Comparison of ENCODE assay signal across 8 cellular contexts in the genomic region with DNA sequence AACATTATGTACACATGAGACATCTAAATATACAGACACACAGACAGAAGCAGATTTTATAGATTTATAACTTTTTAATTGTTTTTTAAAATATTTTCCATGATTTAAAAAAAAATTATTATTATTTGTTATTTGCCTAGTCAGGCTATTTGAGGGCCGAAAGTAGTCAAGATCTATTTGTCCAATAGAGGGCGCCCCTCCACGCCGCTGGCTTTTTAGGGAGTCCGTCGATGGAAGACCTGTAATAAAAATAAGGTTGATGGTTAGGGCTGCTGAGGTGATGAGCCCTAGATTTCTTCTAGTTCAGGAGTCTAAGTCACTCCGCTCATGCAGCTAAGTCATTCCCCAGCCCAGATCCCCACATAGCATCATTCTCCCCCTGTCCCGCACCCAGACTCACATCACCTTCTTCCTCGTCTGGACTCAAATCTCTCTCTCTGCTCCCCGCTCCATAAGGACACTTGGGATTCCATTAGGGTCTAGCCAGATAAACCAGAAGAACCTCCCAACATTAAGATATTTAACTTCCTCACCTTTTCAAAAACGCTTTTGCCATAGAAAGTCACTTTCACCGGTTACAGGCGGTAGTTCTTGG. TPM values are rescaled to one million over a fixed set of nuclear protein-coding genes. Genes with fewer than 3 reads are reported as not detected.
DNase-seq lines count a peak whose midpoint lies in the region; ATAC-seq, FAIRE-seq and TF ChIP-seq lines count a peak whose summit lies in the region.

No MANE protein-coding gene starts in this region.

- 24% methylated on average over 13 of the region's 13 CpGs for WGBS in K562 (ENCODE audit: insufficient coverage, low coverage, missing lambda C conversion rate)

- peak; percentile 72 to 78 (median 72) for TF ChIP-seq CTCF in K562 (IDR thresholded peaks at IDR 0.05 in 2 of 3, conservative IDR thresholded peaks at IDR 0.05 in 1 of 3; ENCODE audit: insufficient read depth in 2 of 3, low read depth in 1 of 3, low read length in 3 of 3)
- peak; percentile 56 to 67 for TF ChIP-seq CTCF in left lung (IDR thresholded peaks at IDR 0.05)
- TF ChIP-seq CTCF in mesothelial cell of epicardium (IDR thresholded peaks at IDR 0.05; ENCODE audit: unreplicated experiment), result no peak

- ATAC-seq in K562, result peak; percentile 69
- peak; percentile 70 for ATAC-seq in left lung

- H3K36me3 Mint-ChIP-seq in mesothelial cell of epicardium, result no peaks in the 10 kb centered on the region

- CTCF ChIA-PET in K562 (lab: Yijun Ruan, JAX; ENCODE audit: low intra/inter-chr PET ratio), result interaction anchor here (0.6 to 1.8 kb wide), 8 partner anchors 27 to 1523 kb away, joined by 3 to 10 read pairs (median 4); no protein-coding TSS in a partner anchor

- peak; percentile 89 for DNase-seq in CD1c-positive myeloid dendritic cell (ENCODE audit: extremely low spot score)
- peak in 46 of 76 experiments; percentile 6 to 70 (median 32) for DNase-seq in HUDEP-2 (lab: John Stamatoyannopoulos, UW; ENCODE audit: unreplicated experiment in 76 of 76)
- DNase-seq in K562 (ENCODE audit: extremely low read depth in 1 of 4, low spot score in 3 of 4), result peak; percentile 44 to 76 (median 48)
- DNase-seq in left lung, result peak; percentile 66 to 89
- peak; percentile 88 for DNase-seq in stimulated activated CD8-positive, alpha-beta memory T cell treated with anti-CD3 and anti-CD28 coated beads, Interleukin-4, amount 100 ng/mL, for 48 hours
- DNase-seq in mesothelial cell of epicardium (ENCODE audit: low spot score in 2 of 2, unreplicated experiment in 2 of 2), result no peak
- no peak for DNase-seq in NCI-H2107 treated with DMSO at 0.1 percent for 48 hours (lab: John Stamatoyannopoulos, UW; ENCODE audit: unreplicated experiment)

- no peak overlapping the region for H3K9ac ChIP-seq in K562 (ENCODE audit: insufficient read depth in 1 of 2, low read depth in 2 of 2, low read length in 2 of 2)

- TF ChIP-seq EP300 in K562 (IDR thresholded peaks at IDR 0.05; ENCODE audit: low read length), result no peak

- TF ChIP-seq RAD21 in K562 (CRISPR knock-in tag; conservative IDR thresholded peaks at IDR 0.05 in 1 of 2, IDR thresholded peaks at IDR 0.05 in 1 of 2), result peak; percentile 39 to 45

- no peak overlapping the region for H3K27ac ChIP-seq in K562 (ENCODE audit: extremely low read depth, low read depth, low read length)
- no peak overlapping the region for H3K27ac ChIP-seq in left lung

- H3K9me3 Mint-ChIP-seq in mesothelial cell of epicardium, result peaks cover 60% of the 10 kb centered on the region

- no peaks in the 10 kb centered on the region for H3K9me3 ChIP-seq in K562 (replicated peaks; ENCODE audit: control insufficient read depth, insufficient read depth, low read depth, low read length)
- no peaks in the 10 kb centered on the region for H3K9me3 ChIP-seq in left lung

- peaks cover 2 to 11% of the 10 kb centered on the region in 2 experiments; a peak in 2 of 5 replicates for H3K27me3 ChIP-seq in K562 (ENCODE audit: control insufficient read depth in 2 of 2, insufficient read depth in 2 of 2, low read length in 2 of 2)
- H3K27me3 ChIP-seq in left lung, result peaks cover 0 to 7% of the 10 kb centered on the region in 2 donors

- no peaks in the 10 kb centered on the region for H3K27me3 Mint-ChIP-seq in mesothelial cell of epicardium (ENCODE audit: low read depth)

- peak; percentile 33 for FAIRE-seq in TTC549 (lab: Jason Lieb, UNC)
- FAIRE-seq in K562 (lab: Jason Lieb, UNC), result peak; percentile 26

- no peaks in the 10 kb centered on the region for H4K20me1 ChIP-seq in K562 (replicated peaks; ENCODE audit: control insufficient read depth, insufficient read depth, low read length)

- no peak for TF ChIP-seq POLR2A in K562 (conservative IDR thresholded peaks at IDR 0.05)

- H3K4me1 Mint-ChIP-seq in mesothelial cell of epicardium, result no peaks in the 10 kb centered on the region

- H3K4me3 Mint-ChIP-seq in mesothelial cell of epicardium, result no peak overlapping the region

- H3K36me3 ChIP-seq in K562 (ENCODE audit: control insufficient read depth, insufficient read depth, low read length), result no peaks in the 10 kb centered on the region
- no peaks in the 10 kb centered on the region for H3K36me3 ChIP-seq in left lung

- no peak overlapping the region for H3K4me2 ChIP-seq in K562 (ENCODE audit: insufficient read depth, low read length)

- H2AFZ ChIP-seq in K562 (ENCODE audit: low read depth, low read length), result peak overlapping the region; percentile 47

- no peaks in the 10 kb centered on the region for H3K79me2 ChIP-seq in K562 (ENCODE audit: control insufficient read depth, insufficient read depth, low read length)

- no peaks in the 10 kb centered on the region for H3K9me1 ChIP-seq in K562 (ENCODE audit: control insufficient read depth, insufficient read depth, low read length)

- peaks cover 0 to 3% of the 10 kb centered on the region in 2 experiments; a peak in 2 of 5 replicates for H3K4me1 ChIP-seq in K562 (replicated peaks in 1 of 2; ENCODE audit: control insufficient read depth in 2 of 2, insufficient read depth in 2 of 2, low read length in 2 of 2)
- peaks cover 0 to 32% of the 10 kb centered on the region in 2 donors for H3K4me1 ChIP-seq in left lung

- BruUV-seq in K562 (replicated peaks; lab: Mats Ljungman, UMichigan), result no TSS peak

- intact Hi-C loops in K562 (cut with micrococcal nuclease), result loop anchor here (1.0 kb wide), 1 partner anchor 21 kb away; no protein-coding TSS in a partner anchor
- intact Hi-C loops in left lung (cut with DNase I), result no loop called here

- no peak overlapping the region for H3K27ac Mint-ChIP-seq in mesothelial cell of epicardium

- in situ Hi-C loops in K562 (cut with MboI), result no loop called here

- POLR2A ChIA-PET in K562 (lab: Yijun Ruan, JAX), result interaction anchor here (0.6 kb wide), 1 partner anchor 1485 kb away, joined by 4 read pairs; no protein-coding TSS in a partner anchor

- no peak overlapping the region for H3K4me3 ChIP-seq in K562
- no peak overlapping the region for H3K4me3 ChIP-seq in left lung

TF ChIP-seq in K562, 482 proteins besides CTCF, POLR2A, EP300 and RAD21 (continues in another document):
- TF ChIP-seq NCOA1 (IDR thresholded peaks at IDR 0.05; ENCODE audit: low read depth), result no peak
- no peak for TF ChIP-seq DPF2 (IDR thresholded peaks at IDR 0.05)
- TF ChIP-seq CC2D1A (IDR thresholded peaks at IDR 0.05), result no peak
- no peak for TF ChIP-seq MYC (IDR thresholded peaks at IDR 0.05; ENCODE audit: low read depth, low read length)
- no peak for TF ChIP-seq MYC (CRISPR knock-in tag; IDR thresholded peaks at IDR 0.05; ENCODE audit: borderline replicate concordance, low read depth)
- TF ChIP-seq ETV1 (tag; conservative IDR thresholded peaks at IDR 0.05; ENCODE audit: low read depth), result no peak
- TF ChIP-seq, protein P1, sequence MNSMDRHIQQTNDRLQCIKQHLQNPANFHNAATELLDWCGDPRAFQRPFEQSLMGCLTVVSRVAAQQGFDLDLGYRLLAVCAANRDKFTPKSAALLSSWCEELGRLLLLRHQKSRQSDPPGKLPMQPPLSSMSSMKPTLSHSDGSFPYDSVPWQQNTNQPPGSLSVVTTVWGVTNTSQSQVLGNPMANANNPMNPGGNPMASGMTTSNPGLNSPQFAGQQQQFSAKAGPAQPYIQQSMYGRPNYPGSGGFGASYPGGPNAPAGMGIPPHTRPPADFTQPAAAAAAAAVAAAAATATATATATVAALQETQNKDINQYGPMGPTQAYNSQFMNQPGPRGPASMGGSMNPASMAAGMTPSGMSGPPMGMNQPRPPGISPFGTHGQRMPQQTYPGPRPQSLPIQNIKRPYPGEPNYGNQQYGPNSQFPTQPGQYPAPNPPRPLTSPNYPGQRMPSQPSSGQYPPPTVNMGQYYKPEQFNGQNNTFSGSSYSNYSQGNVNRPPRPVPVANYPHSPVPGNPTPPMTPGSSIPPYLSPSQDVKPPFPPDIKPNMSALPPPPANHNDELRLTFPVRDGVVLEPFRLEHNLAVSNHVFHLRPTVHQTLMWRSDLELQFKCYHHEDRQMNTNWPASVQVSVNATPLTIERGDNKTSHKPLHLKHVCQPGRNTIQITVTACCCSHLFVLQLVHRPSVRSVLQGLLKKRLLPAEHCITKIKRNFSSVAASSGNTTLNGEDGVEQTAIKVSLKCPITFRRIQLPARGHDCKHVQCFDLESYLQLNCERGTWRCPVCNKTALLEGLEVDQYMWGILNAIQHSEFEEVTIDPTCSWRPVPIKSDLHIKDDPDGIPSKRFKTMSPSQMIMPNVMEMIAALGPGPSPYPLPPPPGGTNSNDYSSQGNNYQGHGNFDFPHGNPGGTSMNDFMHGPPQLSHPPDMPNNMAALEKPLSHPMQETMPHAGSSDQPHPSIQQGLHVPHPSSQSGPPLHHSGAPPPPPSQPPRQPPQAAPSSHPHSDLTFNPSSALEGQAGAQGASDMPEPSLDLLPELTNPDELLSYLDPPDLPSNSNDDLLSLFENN (IDR thresholded peaks at IDR 0.05; ENCODE audit: low read depth in 2 of 2, low read length in 2 of 2), result no peak
- TF ChIP-seq HMG20B (CRISPR knock-in tag; IDR thresholded peaks at IDR 0.05), result no peak

RNA-seq across cellular contexts. Expression of a gene that starts 33.9 kb away (rescaled TPM):
- not detected in 2 replicates for total RNA-seq in K562 (2011; cell fraction: chromatin; rRNA removed; ENCODE audit: low replicate concordance)
- not detected in 2 replicates for total RNA-seq in K562 (2011; cell fraction: nucleolus; rRNA removed)
- not detected in 2 replicates for total RNA-seq in K562 (2011; cell fraction: nucleoplasm; rRNA removed)
- total RNA-seq in K562 (2014; rRNA removed), result 0.12 and 0.14 TPM in 2 replicates
- 0.13 and 0.18 TPM in 2 replicates for total RNA-seq in K562 (2014; rRNA removed; fragmentation: Illumina TruSeq; extraction: Trizol)
- total RNA-seq in K562 (2015; rRNA removed; fragmentation: Illumina TruSeq; extraction: Trizol), result 0.40 and 0.49 TPM in 2 replicates
- total RNA-seq in K562 (2021), result 0.18 TPM in 2 replicates
- 0.06 TPM in 1 of 2 replicates, not detected in the other for polyA plus RNA-seq in K562 (2011; rRNA removed)
- not detected in 2 replicates for polyA plus RNA-seq in K562 (2011; cell fraction: cytosol; rRNA removed)
- polyA plus RNA-seq in K562 (2011; cell fraction: nucleus; rRNA removed), result not detected in 2 replicates
- 0.14 and 4.0 TPM in 2 replicates for polyA plus RNA-seq in K562 (2012)
- polyA plus RNA-seq in K562 (2014; fragmentation: Illumina TruSeq; extraction: Trizol), result 0.24 and 0.30 TPM in 2 replicates
- polyA plus RNA-seq in K562 (2014; fragmentation: Nextera tagmentation; extraction: Ambion mirVana), result under 1 TPM in 1 of 2 experiments, not detected in 1; 0.24 TPM
- 0.11 TPM in 1 of 2 replicates, not detected in the other for polyA plus RNA-seq in K562 (2014; rRNA removed)
- polyA minus RNA-seq in K562 (2011; rRNA and poly(A)+ RNA removed), result not detected in 2 replicates
- not detected in 2 replicates for polyA minus RNA-seq in K562 (2011; cell fraction: cytosol; rRNA and poly(A)+ RNA removed)
- not detected in 2 replicates for polyA minus RNA-seq in K562 (2011; cell fraction: nucleus; rRNA and poly(A)+ RNA removed)
- total RNA-seq in left lung, result 1 to 10 TPM; 4.8 to 6.3 TPM
- total RNA-seq in mesothelial cell of epicardium, result not detected in 3 replicates

Comparison
In these comparisons a context has a peak if more than half of its experiments do, and no peak if none do; other contexts are left out.
1. DNase-seq: peak in CD1c-positive myeloid dendritic cell (single experiment), HUDEP-2 (46 of 76), K562 (4 of 4), left lung (2 of 2) and stimulated activated CD8-positive, alpha-beta memory T cell treated with anti-CD3 and anti-CD28 coated beads, Interleukin-4, amount 100 ng/mL, for 48 hours (single experiment); none in mesothelial cell of epicardium (0 of 2) and NCI-H2107 treated with DMSO at 0.1 percent for 48 hours (single experiment).